ENCODE assay signal across 23 cellular contexts in genomic region chr11:26225643-26226042, GRCh38.
"Had no signal": no experiment of that assay in that cellular context is flagged by ENCODE, and none has a peak within 500 bp of the region (broad histone marks: within the 10 kb centered on the region; RNA-seq: fewer than 3 reads in every experiment).

No MANE protein-coding gene starts in this region.

- DNase-seq: activated CD4-positive, alpha-beta memory T cell treated with anti-CD3 and anti-CD28 coated beads, Interleukin-2, amount 10 ng/mL, durations not matched to agents 7 days and 5 days; activated CD4-positive, alpha-beta T cell treated with anti-CD3 and anti-CD28 coated beads for 36 hours; activated CD4-positive, alpha-beta T cell treated with anti-CD3 and anti-CD28 coated beads, Interleukin-2, amount 50 U/mL, for 1 hour; activated gamma-delta T cell; activated naive CD4-positive, alpha-beta T cell treated with anti-CD3 and anti-CD28 coated beads for 36 hours; activated T-cell treated with anti-CD3 and anti-CD28 coated beads for 4 hours; activated T-cell treated with anti-CD3 and anti-CD28 coated beads, Interleukin-2, amount 50 U/mL, for 48 hours; brain microvascular endothelial cell; Karpas-422; MM.1S; NCI-H1105; NCI-H1436 treated with DMSO at 0.1 percent for 48 hours; NCI-H187; NCI-H2081; NCI-H446; NCI-H526 treated with DMSO at 0.1 percent for 48 hours; NCI-H82; NK-92 treated with Interleukin-12 subunit alpha and Interleukin-12 subunit beta, amount 100 ng/mL, for 24 hours; T-helper 1 cell; WERI-Rb-1 had no signal

- H3K27ac ChIP-seq: brain microvascular endothelial cell, cardiac muscle cell, SK-N-MC, WERI-Rb-1 had no signal

- H3K36me3 ChIP-seq: brain microvascular endothelial cell, cardiac muscle cell, WERI-Rb-1 had no signal

- H3K4me3 ChIP-seq: cardiac muscle cell, K562, SK-N-MC had no signal

- H3K27me3 ChIP-seq: brain microvascular endothelial cell, cardiac muscle cell had no signal
